Comparison of ENCODE assay signal across 1 cellular context in the genomic region with DNA sequence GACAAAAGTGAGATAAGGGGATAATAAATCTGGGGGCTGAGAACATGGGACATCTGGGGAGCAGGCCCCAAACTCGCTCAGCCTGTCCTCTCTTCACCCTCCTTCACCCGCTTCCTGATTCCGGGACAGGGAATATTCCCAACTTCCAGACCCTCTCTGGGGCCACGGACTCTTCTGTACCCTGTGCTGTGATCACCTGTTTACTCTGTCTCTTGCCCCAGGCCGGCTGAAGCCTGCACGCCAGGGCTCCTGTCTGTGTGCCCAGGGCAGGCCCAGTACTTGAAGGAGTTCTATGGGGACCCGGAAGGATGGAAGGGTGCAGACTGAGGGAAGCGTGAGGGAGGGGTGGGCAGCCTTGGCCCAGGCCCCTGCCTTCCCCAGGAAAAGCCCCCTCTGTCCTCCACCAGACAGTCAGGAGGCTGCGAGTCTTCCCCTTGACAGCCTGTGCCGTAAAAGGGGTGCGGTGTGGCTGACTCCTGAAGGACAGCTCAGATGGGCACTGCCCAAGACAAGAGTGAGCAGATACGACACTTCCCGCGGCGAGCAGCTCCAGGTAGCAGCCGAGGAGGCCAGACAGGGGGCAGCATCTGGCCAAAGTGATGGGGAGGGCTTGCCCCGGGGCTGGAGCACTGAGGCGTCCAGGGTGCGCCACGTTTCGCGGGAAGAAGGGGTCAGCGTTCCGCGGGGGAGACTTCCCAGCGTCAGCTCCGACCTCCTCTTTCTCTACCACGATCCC.
TF ChIP-seq lines count a peak whose summit lies in the region.

No MANE protein-coding gene starts in this region.

TF ChIP-seq in K562, 482 proteins besides CTCF, POLR2A, EP300 and RAD21 (continued from another document):
- TF ChIP-seq, protein P1, sequence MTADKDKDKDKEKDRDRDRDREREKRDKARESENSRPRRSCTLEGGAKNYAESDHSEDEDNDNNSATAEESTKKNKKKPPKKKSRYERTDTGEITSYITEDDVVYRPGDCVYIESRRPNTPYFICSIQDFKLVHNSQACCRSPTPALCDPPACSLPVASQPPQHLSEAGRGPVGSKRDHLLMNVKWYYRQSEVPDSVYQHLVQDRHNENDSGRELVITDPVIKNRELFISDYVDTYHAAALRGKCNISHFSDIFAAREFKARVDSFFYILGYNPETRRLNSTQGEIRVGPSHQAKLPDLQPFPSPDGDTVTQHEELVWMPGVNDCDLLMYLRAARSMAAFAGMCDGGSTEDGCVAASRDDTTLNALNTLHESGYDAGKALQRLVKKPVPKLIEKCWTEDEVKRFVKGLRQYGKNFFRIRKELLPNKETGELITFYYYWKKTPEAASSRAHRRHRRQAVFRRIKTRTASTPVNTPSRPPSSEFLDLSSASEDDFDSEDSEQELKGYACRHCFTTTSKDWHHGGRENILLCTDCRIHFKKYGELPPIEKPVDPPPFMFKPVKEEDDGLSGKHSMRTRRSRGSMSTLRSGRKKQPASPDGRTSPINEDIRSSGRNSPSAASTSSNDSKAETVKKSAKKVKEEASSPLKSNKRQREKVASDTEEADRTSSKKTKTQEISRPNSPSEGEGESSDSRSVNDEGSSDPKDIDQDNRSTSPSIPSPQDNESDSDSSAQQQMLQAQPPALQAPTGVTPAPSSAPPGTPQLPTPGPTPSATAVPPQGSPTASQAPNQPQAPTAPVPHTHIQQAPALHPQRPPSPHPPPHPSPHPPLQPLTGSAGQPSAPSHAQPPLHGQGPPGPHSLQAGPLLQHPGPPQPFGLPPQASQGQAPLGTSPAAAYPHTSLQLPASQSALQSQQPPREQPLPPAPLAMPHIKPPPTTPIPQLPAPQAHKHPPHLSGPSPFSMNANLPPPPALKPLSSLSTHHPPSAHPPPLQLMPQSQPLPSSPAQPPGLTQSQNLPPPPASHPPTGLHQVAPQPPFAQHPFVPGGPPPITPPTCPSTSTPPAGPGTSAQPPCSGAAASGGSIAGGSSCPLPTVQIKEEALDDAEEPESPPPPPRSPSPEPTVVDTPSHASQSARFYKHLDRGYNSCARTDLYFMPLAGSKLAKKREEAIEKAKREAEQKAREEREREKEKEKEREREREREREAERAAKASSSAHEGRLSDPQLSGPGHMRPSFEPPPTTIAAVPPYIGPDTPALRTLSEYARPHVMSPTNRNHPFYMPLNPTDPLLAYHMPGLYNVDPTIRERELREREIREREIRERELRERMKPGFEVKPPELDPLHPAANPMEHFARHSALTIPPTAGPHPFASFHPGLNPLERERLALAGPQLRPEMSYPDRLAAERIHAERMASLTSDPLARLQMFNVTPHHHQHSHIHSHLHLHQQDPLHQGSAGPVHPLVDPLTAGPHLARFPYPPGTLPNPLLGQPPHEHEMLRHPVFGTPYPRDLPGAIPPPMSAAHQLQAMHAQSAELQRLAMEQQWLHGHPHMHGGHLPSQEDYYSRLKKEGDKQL (CRISPR knock-in tag; IDR thresholded peaks at IDR 0.05; ENCODE audit: borderline replicate concordance): 0 out of 2 replicates have a peak, but pooled peaks have one; percentile 26
- TF ChIP-seq ZNF592 (IDR thresholded peaks at IDR 0.05): 0 out of 2 replicates have a peak, but pooled peaks have one; percentile 47
- TF ChIP-seq CTBP1 (IDR thresholded peaks at IDR 0.05; ENCODE audit: borderline replicate concordance): peak; percentile 92
- peak; percentile 42; the same call in 1 of the 2 replicates for TF ChIP-seq ETV5 (CRISPR knock-in tag; IDR thresholded peaks at IDR 0.05; ENCODE audit: low read depth)
- peak; percentile 59; the same call in 1 of the 2 replicates for TF ChIP-seq KAT7 (CRISPR knock-in tag; IDR thresholded peaks at IDR 0.05; ENCODE audit: borderline replicate concordance)
- peak; percentile 57 for TF ChIP-seq CTCFL (IDR thresholded peaks at IDR 0.05; ENCODE audit: borderline replicate concordance, insufficient read depth, low read depth, low read length, poor library complexity, severe bottlenecking)
- TF ChIP-seq TBP (optimal IDR thresholded peaks at IDR 0.05; ENCODE audit: low read depth, low read length): peak; percentile 38
- peak; percentile 60; the same call in 1 of the 2 replicates for TF ChIP-seq MTA3 (IDR thresholded peaks at IDR 0.05; ENCODE audit: borderline replicate concordance)
- no peak for TF ChIP-seq NONO (IDR thresholded peaks at IDR 0.05; ENCODE audit: low read depth in 2 of 2, low read length in 1 of 2)
- TF ChIP-seq SMARCB1 (IDR thresholded peaks at IDR 0.05; ENCODE audit: insufficient read length, low read depth): no peak
- TF ChIP-seq HMBOX1 (IDR thresholded peaks at IDR 0.05): no peak
- peak; percentile 37 for TF ChIP-seq KDM5B (IDR thresholded peaks at IDR 0.05; ENCODE audit: insufficient replicate concordance, low read depth, low read length)
- peak; percentile 91 for TF ChIP-seq ZNF263 (CRISPR knock-in tag; IDR thresholded peaks at IDR 0.05; ENCODE audit: borderline replicate concordance)
- peak; percentile 56 for TF ChIP-seq MYC (IDR thresholded peaks at IDR 0.05; ENCODE audit: low read depth, low read length)
- TF ChIP-seq MYC (CRISPR knock-in tag; IDR thresholded peaks at IDR 0.05; ENCODE audit: borderline replicate concordance, low read depth): no peak
- no peak for TF ChIP-seq ZFPM2 (CRISPR knock-in tag; IDR thresholded peaks at IDR 0.05)
- TF ChIP-seq, protein P2, sequence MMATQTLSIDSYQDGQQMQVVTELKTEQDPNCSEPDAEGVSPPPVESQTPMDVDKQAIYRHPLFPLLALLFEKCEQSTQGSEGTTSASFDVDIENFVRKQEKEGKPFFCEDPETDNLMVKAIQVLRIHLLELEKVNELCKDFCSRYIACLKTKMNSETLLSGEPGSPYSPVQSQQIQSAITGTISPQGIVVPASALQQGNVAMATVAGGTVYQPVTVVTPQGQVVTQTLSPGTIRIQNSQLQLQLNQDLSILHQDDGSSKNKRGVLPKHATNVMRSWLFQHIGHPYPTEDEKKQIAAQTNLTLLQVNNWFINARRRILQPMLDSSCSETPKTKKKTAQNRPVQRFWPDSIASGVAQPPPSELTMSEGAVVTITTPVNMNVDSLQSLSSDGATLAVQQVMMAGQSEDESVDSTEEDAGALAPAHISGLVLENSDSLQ (IDR thresholded peaks at IDR 0.05): peak; percentile 56
- TF ChIP-seq HEY1 (CRISPR knock-in tag; IDR thresholded peaks at IDR 0.05; ENCODE audit: borderline replicate concordance): no peak
- peak; percentile 25; the same call in 1 of the 2 replicates for TF ChIP-seq CREB1 (IDR thresholded peaks at IDR 0.05)
- no peak; the same call in none of the 2 replicates for TF ChIP-seq CREB1 (CRISPR knock-in tag; IDR thresholded peaks at IDR 0.05)
- TF ChIP-seq HNRNPL (IDR thresholded peaks at IDR 0.05; ENCODE audit: low read depth, low read length): no peak
- TF ChIP-seq IRF2 (CRISPR knock-in tag; IDR thresholded peaks at IDR 0.05): no peak
- peak; percentile 74; the same call in 1 of the 2 replicates for TF ChIP-seq RB1 (IDR thresholded peaks at IDR 0.05; ENCODE audit: low read depth)
- TF ChIP-seq, protein P3, sequence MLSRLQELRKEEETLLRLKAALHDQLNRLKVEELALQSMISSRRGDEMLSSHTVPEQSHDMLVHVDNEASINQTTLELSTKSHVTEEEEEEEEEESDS (CRISPR knock-in tag; IDR thresholded peaks at IDR 0.05): no peak
- TF ChIP-seq SMARCE1 (IDR thresholded peaks at IDR 0.05): 0 out of 2 replicates have a peak, but pooled peaks have one; percentile 37
- TF ChIP-seq ZNF764 (CRISPR knock-in tag; IDR thresholded peaks at IDR 0.05; ENCODE audit: low read depth): 0 out of 2 replicates have a peak, but pooled peaks have one; percentile 30
- TF ChIP-seq, protein P4, sequence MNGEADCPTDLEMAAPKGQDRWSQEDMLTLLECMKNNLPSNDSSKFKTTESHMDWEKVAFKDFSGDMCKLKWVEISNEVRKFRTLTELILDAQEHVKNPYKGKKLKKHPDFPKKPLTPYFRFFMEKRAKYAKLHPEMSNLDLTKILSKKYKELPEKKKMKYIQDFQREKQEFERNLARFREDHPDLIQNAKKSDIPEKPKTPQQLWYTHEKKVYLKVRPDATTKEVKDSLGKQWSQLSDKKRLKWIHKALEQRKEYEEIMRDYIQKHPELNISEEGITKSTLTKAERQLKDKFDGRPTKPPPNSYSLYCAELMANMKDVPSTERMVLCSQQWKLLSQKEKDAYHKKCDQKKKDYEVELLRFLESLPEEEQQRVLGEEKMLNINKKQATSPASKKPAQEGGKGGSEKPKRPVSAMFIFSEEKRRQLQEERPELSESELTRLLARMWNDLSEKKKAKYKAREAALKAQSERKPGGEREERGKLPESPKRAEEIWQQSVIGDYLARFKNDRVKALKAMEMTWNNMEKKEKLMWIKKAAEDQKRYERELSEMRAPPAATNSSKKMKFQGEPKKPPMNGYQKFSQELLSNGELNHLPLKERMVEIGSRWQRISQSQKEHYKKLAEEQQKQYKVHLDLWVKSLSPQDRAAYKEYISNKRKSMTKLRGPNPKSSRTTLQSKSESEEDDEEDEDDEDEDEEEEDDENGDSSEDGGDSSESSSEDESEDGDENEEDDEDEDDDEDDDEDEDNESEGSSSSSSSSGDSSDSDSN (IDR thresholded peaks at IDR 0.05; ENCODE audit: borderline replicate concordance in 1 of 2, low read depth in 2 of 2, low read length in 2 of 2): peak in 1 of 2 experiments; percentile 83; a peak in 1 of 4 replicates
- TF ChIP-seq RCOR1 (IDR thresholded peaks at IDR 0.05; ENCODE audit: borderline replicate concordance in 1 of 2, low read depth in 2 of 2, low read length in 2 of 2): peak in 1 of 2 experiments; percentile 63; a peak in 2 of 4 replicates
